ENCODE assay signal across 19 cellular contexts in the genomic region with DNA sequence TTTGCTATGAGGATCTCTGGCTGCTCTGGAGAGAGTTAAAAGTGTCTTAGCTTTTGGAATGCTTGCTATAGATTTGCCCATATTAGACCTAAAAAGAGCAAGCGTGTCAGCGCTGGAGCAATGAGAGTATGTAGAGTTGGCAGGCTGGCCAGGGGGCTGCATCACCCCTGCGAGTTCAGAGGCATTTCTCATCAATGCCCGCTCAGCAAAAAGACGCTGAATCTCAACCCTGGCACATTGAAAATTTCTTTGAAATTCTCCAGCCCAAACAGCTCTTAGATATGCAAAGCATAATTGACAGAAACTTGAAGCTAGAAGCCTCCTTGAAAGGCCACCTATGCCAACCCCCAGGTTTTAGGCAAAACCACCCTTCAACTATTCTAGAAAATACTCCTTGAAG.
A peak's percentile ranks its signal among the peaks of the same experiment; 100 is the strongest.
DNase-seq lines count a peak whose midpoint lies in the region; ATAC-seq and TF ChIP-seq lines count a peak whose summit lies in the region.
"Had no signal": no experiment of that assay in that cellular context is flagged by ENCODE, and none has a peak within 500 bp of the region (broad histone marks: within the 10 kb centered on the region; RNA-seq: fewer than 3 reads in every experiment).

No MANE protein-coding gene starts in this region.

- H3K9me3 ChIP-seq in SJCRH30 (replicated peaks) (no peaks in the 10 kb centered on the region), parathyroid adenoma (ENCODE audit: control insufficient read depth, low read length) (no peaks in the 10 kb centered on the region)
- H3K9me3 ChIP-seq: Caco-2, MG63, SJSA1 had no signal

- no peak for TF ChIP-seq CTCF in parathyroid adenoma (IDR thresholded peaks at IDR 0.05)

- no peaks in the 10 kb centered on the region for H3K27me3 ChIP-seq in SJCRH30
- H3K27me3 ChIP-seq in parathyroid adenoma (ENCODE audit: control insufficient read depth, insufficient read depth, low read length), result no peaks in the 10 kb centered on the region
- H3K27me3 ChIP-seq: SJSA1 had no signal

- no peak overlapping the region for H3K9ac ChIP-seq in parathyroid adenoma

- H3K36me3 ChIP-seq in SJCRH30 (no peaks in the 10 kb centered on the region), parathyroid adenoma (ENCODE audit: control insufficient read depth, insufficient read depth, low read length) (no peaks in the 10 kb centered on the region)
- H3K36me3 ChIP-seq: MG63, SJSA1 had no signal

- no peak for DNase-seq in SJCRH30
- no peak for DNase-seq in epithelial cell of prostate (ENCODE audit: low read depth, low spot score)
- no peak for DNase-seq in NCI-H446 (lab: John Stamatoyannopoulos, UW)
- DNase-seq in stimulated activated CD4-positive, alpha-beta T cell treated with anti-CD3 and anti-CD28 coated beads, Interleukin-1b, Interleukin-23, amount 100 ng/mL, for 48 hours, result no peak
- DNase-seq: Caco-2; CD4-positive, alpha-beta T cell; HCEC 1CT; MG63; NCI-H1417; NCI-H1694 treated with DMSO at 0.1 percent for 48 hours; NCI-H2081 treated with DMSO at 0.1 percent for 48 hours; NCI-H2171 treated with DMSO at 0.1 percent for 48 hours; NCI-H526 had no signal

- H3K4me2 ChIP-seq in parathyroid adenoma (ENCODE audit: low read length), result no peak overlapping the region
- H3K4me2 ChIP-seq: GM23338 had no signal

- peak overlapping the region; percentile 29 for H2AFZ ChIP-seq in parathyroid adenoma
- H2AFZ ChIP-seq: GM23338 had no signal

- H3K27ac ChIP-seq in SJCRH30 (peak overlapping the region; percentile 45; the same call in 1 of the 2 replicates), epithelial cell of prostate (peak overlapping the region; percentile 4), parathyroid adenoma (no peak overlapping the region)
- H3K27ac ChIP-seq: SJSA1 had no signal

- peaks cover 48% of the 10 kb centered on the region for H3K4me1 ChIP-seq in SJCRH30
- peaks cover 2% of the 10 kb centered on the region for H3K4me1 ChIP-seq in parathyroid adenoma
- H3K4me1 ChIP-seq: Caco-2 had no signal

- no peaks in the 10 kb centered on the region for H3K79me2 ChIP-seq in parathyroid adenoma

- ATAC-seq in GM19455 (IDR thresholded peaks at IDR 0.05; ENCODE audit: unreplicated experiment) (no peak), GM21390 (IDR thresholded peaks at IDR 0.05; ENCODE audit: unreplicated experiment) (no peak)
- ATAC-seq: GM23338 had no signal

- H3K4me3 ChIP-seq in SJCRH30 (no peak overlapping the region), parathyroid adenoma (ENCODE audit: low read depth, low read length) (no peak overlapping the region)
- H3K4me3 ChIP-seq: GM23338, K562, MG63, SJSA1 had no signal
